18 cellular contexts compared by ENCODE assay signal in genomic region chr1:234357831-234358230, GRCh38. TPM values are rescaled to one million over a fixed set of nuclear protein-coding genes. Genes with fewer than 3 reads are reported as not detected.
DNase-seq lines count a peak whose midpoint lies in the region; ATAC-seq and TF ChIP-seq lines count a peak whose summit lies in the region.
"Had no signal": no experiment of that assay in that cellular context is flagged by ENCODE, and none has a peak within 500 bp of the region (broad histone marks: within the 10 kb centered on the region; RNA-seq: fewer than 3 reads in every experiment).

No MANE protein-coding gene starts in this region.

- no peak for DNase-seq in activated CD4-positive, alpha-beta T cell treated with anti-CD3 and anti-CD28 coated beads for 36 hours
- no peak for DNase-seq in activated CD4-positive, alpha-beta T cell treated with anti-CD3 and anti-CD28 coated beads, Interleukin-2, amount 50 U/mL, for 4 hours
- no peak for DNase-seq in activated CD4-positive, alpha-beta memory T cell treated with anti-CD3 and anti-CD28 coated beads for 36 hours
- DNase-seq in epithelial cell of proximal tubule (ENCODE audit: low read depth) (no peak), NCI-H1694 (lab: John Stamatoyannopoulos, UW) (no peak), osteocyte (ENCODE audit: extremely low spot score, unreplicated experiment) (no peak), HuH-7.5 (ENCODE audit: low spot score) (no peak)
- DNase-seq: activated CD4-positive, alpha-beta T cell treated with anti-CD3 and anti-CD28 coated beads, Interleukin-2, amount 50 U/mL, for 48 hours; activated gamma-delta T cell treated with Interleukin-2 at 50 U/mL for 16 hours; body of pancreas; NCI-H1694 treated with DMSO at 0.1 percent for 48 hours; NCI-H510A; occipital lobe; SHP77 treated with DMSO at 0.1 percent for 48 hours; uterus had no signal

- peak overlapping the region; percentile 56 for H3K4me3 Mint-ChIP-seq in activated CD4-positive, alpha-beta T cell treated with anti-CD3 and anti-CD28 coated beads for 36 hours
- peak overlapping the region; percentile 68 for H3K4me3 Mint-ChIP-seq in activated CD4-positive, alpha-beta memory T cell treated with anti-CD3 and anti-CD28 coated beads for 36 hours
- no peak overlapping the region for H3K4me3 Mint-ChIP-seq in osteocyte (ENCODE audit: unreplicated experiment)
- H3K4me3 Mint-ChIP-seq: CD14-positive monocyte had no signal

- POLR2A ChIA-PET in activated CD4-positive, alpha-beta T cell treated with anti-CD3 and anti-CD28 coated beads for 36 hours (lab: Charles Lee) = no interaction called here
- POLR2A ChIA-PET in activated CD4-positive, alpha-beta memory T cell treated with anti-CD3 and anti-CD28 coated beads for 36 hours (lab: Charles Lee) = interaction anchor here (1.6 kb wide), 1 partner anchor 15 kb away, joined by 6 read pairs; the partner anchor contains the start of gene COA6

- peak overlapping the region; percentile 70 for H3K4me3 ChIP-seq in GM12875 (ENCODE audit: low read depth, low read length)
- peak overlapping the region; percentile 52 for H3K4me3 ChIP-seq in epithelial cell of proximal tubule (ENCODE audit: low read depth, low read length)
- H3K4me3 ChIP-seq: uterus had no signal

- H3K27me3 Mint-ChIP-seq in activated CD4-positive, alpha-beta T cell treated with anti-CD3 and anti-CD28 coated beads for 36 hours = no peaks in the 10 kb centered on the region
- H3K27me3 Mint-ChIP-seq in activated CD4-positive, alpha-beta memory T cell treated with anti-CD3 and anti-CD28 coated beads for 36 hours = no peaks in the 10 kb centered on the region
- peaks cover 41% of the 10 kb centered on the region for H3K27me3 Mint-ChIP-seq in osteocyte (ENCODE audit: unreplicated experiment)

- no peaks in the 10 kb centered on the region for H3K9me3 Mint-ChIP-seq in activated CD4-positive, alpha-beta T cell treated with anti-CD3 and anti-CD28 coated beads for 36 hours (ENCODE audit: low read depth)
- no peaks in the 10 kb centered on the region for H3K9me3 Mint-ChIP-seq in activated CD4-positive, alpha-beta memory T cell treated with anti-CD3 and anti-CD28 coated beads for 36 hours
- H3K9me3 Mint-ChIP-seq in osteocyte (ENCODE audit: unreplicated experiment) = no peaks in the 10 kb centered on the region

- intact Hi-C loops in activated CD4-positive, alpha-beta T cell treated with anti-CD3 and anti-CD28 coated beads for 36 hours (cut with DNase I, micrococcal nuclease) = no loop called here
- intact Hi-C loops in activated CD4-positive, alpha-beta memory T cell treated with anti-CD3 and anti-CD28 coated beads for 36 hours (cut with micrococcal nuclease) = loop anchor here (2.0 kb wide), 1 partner anchor 15 kb away; the partner anchor contains the start of gene COA6

- CTCF ChIA-PET in activated CD4-positive, alpha-beta T cell treated with anti-CD3 and anti-CD28 coated beads for 36 hours (lab: Charles Lee) = interaction anchor here (0.8 to 1.6 kb wide), 3 partner anchors 9 to 97 kb away, joined by 3 to 4 read pairs (median 3); no protein-coding TSS in a partner anchor
- CTCF ChIA-PET in activated CD4-positive, alpha-beta memory T cell treated with anti-CD3 and anti-CD28 coated beads for 36 hours (lab: Charles Lee) = interaction anchor here (1.3 to 1.8 kb wide), 3 partner anchors 31 to 145 kb away, joined by 4 to 7 read pairs (median 5); no protein-coding TSS in a partner anchor

- H3K36me3 Mint-ChIP-seq in activated CD4-positive, alpha-beta T cell treated with anti-CD3 and anti-CD28 coated beads for 36 hours (ENCODE audit: low read depth) = no peaks in the 10 kb centered on the region
- no peaks in the 10 kb centered on the region for H3K36me3 Mint-ChIP-seq in activated CD4-positive, alpha-beta memory T cell treated with anti-CD3 and anti-CD28 coated beads for 36 hours
- no peaks in the 10 kb centered on the region for H3K36me3 Mint-ChIP-seq in osteocyte (ENCODE audit: unreplicated experiment)
- H3K36me3 Mint-ChIP-seq: CD14-positive monocyte had no signal

- TF ChIP-seq CTCF in GM12875 (IDR thresholded peaks at IDR 0.05; ENCODE audit: borderline replicate concordance, insufficient read depth, low read depth, low read length) = no peak
- TF ChIP-seq CTCF in epithelial cell of proximal tubule (conservative IDR thresholded peaks at IDR 0.05; ENCODE audit: low read depth, low read length) = no peak
- TF ChIP-seq CTCF in osteocyte (IDR thresholded peaks at IDR 0.05) = no peak

- peak overlapping the region; percentile 4 for H3K27ac Mint-ChIP-seq in activated CD4-positive, alpha-beta T cell treated with anti-CD3 and anti-CD28 coated beads for 36 hours
- H3K27ac Mint-ChIP-seq in activated CD4-positive, alpha-beta memory T cell treated with anti-CD3 and anti-CD28 coated beads for 36 hours = peak overlapping the region; percentile 61
- no peak overlapping the region for H3K27ac Mint-ChIP-seq in osteocyte (ENCODE audit: unreplicated experiment)
- H3K27ac Mint-ChIP-seq: CD14-positive monocyte had no signal

- no peak for ATAC-seq in activated CD4-positive, alpha-beta T cell treated with anti-CD3 and anti-CD28 coated beads for 36 hours
- ATAC-seq: body of pancreas, sciatic nerve had no signal

- H3K4me1 Mint-ChIP-seq in activated CD4-positive, alpha-beta T cell treated with anti-CD3 and anti-CD28 coated beads for 36 hours = no peaks in the 10 kb centered on the region
- peaks cover 15% of the 10 kb centered on the region for H3K4me1 Mint-ChIP-seq in activated CD4-positive, alpha-beta memory T cell treated with anti-CD3 and anti-CD28 coated beads for 36 hours (ENCODE audit: low read depth)
- no peaks in the 10 kb centered on the region for H3K4me1 Mint-ChIP-seq in osteocyte (ENCODE audit: unreplicated experiment)
- H3K4me1 Mint-ChIP-seq: CD14-positive monocyte had no signal

RNA-seq across cellular contexts. Expression of gene COA6, which starts 15.4 kb away (rescaled TPM):
- 10 to 100 TPM; 56.5 to 69.5 TPM for total RNA-seq in activated CD4-positive, alpha-beta T cell treated with anti-CD3 and anti-CD28 coated beads for 36 hours
- 10 to 100 TPM; 57.7 to 58.5 TPM for total RNA-seq in activated CD4-positive, alpha-beta memory T cell treated with anti-CD3 and anti-CD28 coated beads for 36 hours
- total RNA-seq in epithelial cell of proximal tubule (31.8 and 34.4 TPM in 2 replicates), osteocyte (28.7 and 28.8 TPM in 2 replicates)
